18 cellular contexts compared by ENCODE assay signal in the genomic region with DNA sequence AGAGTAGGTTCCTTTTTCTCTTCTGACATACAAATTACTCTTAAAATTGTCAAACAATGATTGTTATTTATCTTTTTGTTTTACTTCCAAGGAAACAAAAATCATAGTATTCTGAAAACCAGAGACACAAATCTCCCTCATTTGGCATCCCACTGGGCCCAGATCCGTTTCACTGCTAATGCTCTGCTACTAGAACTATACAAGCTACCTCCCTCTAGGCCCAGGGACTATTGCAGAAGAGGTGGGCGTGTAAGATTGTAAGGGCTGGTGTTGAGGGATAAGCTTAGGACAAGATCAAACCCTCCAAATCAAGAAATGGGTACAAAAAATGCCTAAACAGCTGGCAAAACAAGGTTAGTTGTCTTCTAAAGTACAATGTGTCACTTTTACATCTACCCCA.
DNase-seq lines count a peak whose midpoint lies in the region; ATAC-seq, FAIRE-seq and TF ChIP-seq lines count a peak whose summit lies in the region.
"Had no signal": no experiment of that assay in that cellular context is flagged by ENCODE, and none has a peak within 500 bp of the region (broad histone marks: within the 10 kb centered on the region; RNA-seq: fewer than 3 reads in every experiment).

No MANE protein-coding gene starts in this region.

- intact Hi-C loops in right lobe of liver (cut with DNase I): no loop called here
- intact Hi-C loops in activated CD4-positive, alpha-beta memory T cell treated with anti-CD3 and anti-CD28 coated beads for 36 hours (cut with micrococcal nuclease): no loop called here

- no peaks in the 10 kb centered on the region for H3K9me3 ChIP-seq in H1 (ENCODE audit: insufficient read depth in 2 of 2, low read depth in 1 of 2, low read length in 1 of 2)
- no peaks in the 10 kb centered on the region for H3K9me3 ChIP-seq in right lobe of liver
- H3K9me3 ChIP-seq: Caco-2, HAP-1 had no signal

- H4K8ac ChIP-seq in H1 (ENCODE audit: extremely low read depth, insufficient read depth, low read length) (no peak overlapping the region), mesendoderm (ENCODE audit: low read depth, low read length) (no peak overlapping the region)

- POLR2A ChIA-PET in H1 (lab: Charles Lee; ENCODE audit: partially characterized antibody): interaction anchor here (1.0 kb wide), 1 partner anchor 128 kb away, joined by 3 read pairs; no protein-coding TSS in a partner anchor
- POLR2A ChIA-PET in activated CD4-positive, alpha-beta memory T cell treated with anti-CD3 and anti-CD28 coated beads for 36 hours (lab: Charles Lee): no interaction called here

- H3K18ac ChIP-seq in H1 (ENCODE audit: extremely low read depth, low read length) (no peak overlapping the region), mesendoderm (ENCODE audit: low read length) (no peak overlapping the region)

- no peak for TF ChIP-seq CTCF in H1 (IDR thresholded peaks at IDR 0.05; ENCODE audit: control extremely low read depth in 1 of 3, insufficient read depth in 1 of 3, low read depth in 1 of 3, low read length in 3 of 3)
- no peak for TF ChIP-seq CTCF in right lobe of liver (IDR thresholded peaks at IDR 0.05)

- no peaks in the 10 kb centered on the region for H4K20me1 ChIP-seq in H1 (replicated peaks in 1 of 2; ENCODE audit: control insufficient read depth in 1 of 2, insufficient read depth in 2 of 2, low read length in 2 of 2)
- H4K20me1 ChIP-seq: BLaER1 had no signal

- no peak overlapping the region for H2BK15ac ChIP-seq in H1 (ENCODE audit: low read length)
- H2BK15ac ChIP-seq in mesendoderm (replicated peaks; ENCODE audit: low read depth): no peak overlapping the region

- H3K27me3 ChIP-seq in H7 (ENCODE audit: control insufficient read depth, insufficient read depth, low read length): no peaks in the 10 kb centered on the region
- no peaks in the 10 kb centered on the region for H3K27me3 ChIP-seq in H1 (replicated peaks in 1 of 4; ENCODE audit: control insufficient read depth in 3 of 4, extremely low read depth in 1 of 4, insufficient read depth in 3 of 4, low read length in 3 of 4)
- H3K27me3 ChIP-seq in mesendoderm (ENCODE audit: insufficient read depth, low read length, poor library complexity): no peaks in the 10 kb centered on the region
- H3K27me3 ChIP-seq in right lobe of liver: no peaks in the 10 kb centered on the region
- H3K27me3 ChIP-seq: BLaER1 had no signal

- H3K4ac ChIP-seq in H1 (replicated peaks; ENCODE audit: insufficient read length, low read depth, low read length) (no peak overlapping the region), mesendoderm (ENCODE audit: low read depth, low read length) (no peak overlapping the region)

- H3K79me1 ChIP-seq in H1 (ENCODE audit: low read depth, low read length): no peaks in the 10 kb centered on the region
- no peaks in the 10 kb centered on the region for H3K79me1 ChIP-seq in mesendoderm (ENCODE audit: low read length)

- H2AK5ac ChIP-seq in H1 (ENCODE audit: low read depth, low read length): no peak overlapping the region
- no peak overlapping the region for H2AK5ac ChIP-seq in mesendoderm (ENCODE audit: low read length)

- no peak overlapping the region for H3K14ac ChIP-seq in H1 (ENCODE audit: insufficient read length)

- H3K56ac ChIP-seq in H1 (replicated peaks; ENCODE audit: insufficient read length, low read depth, low read length) (no peak overlapping the region), mesendoderm (ENCODE audit: low read length) (no peak overlapping the region)

- WGBS in H1 (ENCODE audit: extremely low coverage in 1 of 2, insufficient coverage in 1 of 2, insufficient read length in 1 of 2, insufficient replicate concordance in 2 of 2, low coverage in 1 of 2, low lambda C conversion rate in 2 of 2, missing lambda C conversion rate in 1 of 2), 2 experiments: 36% methylated on average over 2 of the region's 2 CpGs; no CpG with 5 or more reads in 1 of the 2 experiments
- no CpG with 5 or more reads among the region's 2 CpGs for WGBS in mesendoderm (ENCODE audit: extremely low coverage, insufficient coverage, low lambda C conversion rate)
- WGBS in right lobe of liver (ENCODE audit: insufficient coverage, low coverage, low lambda C conversion rate, missing lambda C conversion rate): 56% methylated on average over 2 of the region's 2 CpGs

- no peaks in the 10 kb centered on the region for H3K36me3 ChIP-seq in H7 (replicated peaks; ENCODE audit: control insufficient read depth, insufficient read depth, low read length)
- no peaks in the 10 kb centered on the region for H3K36me3 ChIP-seq in H1 (ENCODE audit: control insufficient read depth in 2 of 4, insufficient read depth in 4 of 4, low read length in 3 of 4)
- H3K36me3 ChIP-seq in mesendoderm (ENCODE audit: control insufficient read depth, insufficient read depth, low read length): no peaks in the 10 kb centered on the region
- H3K36me3 ChIP-seq in right lobe of liver: no peaks in the 10 kb centered on the region
- H3K36me3 ChIP-seq: BLaER1, HAP-1 had no signal

- H3K23ac ChIP-seq in H1 (ENCODE audit: insufficient read length) (no peak overlapping the region), mesendoderm (ENCODE audit: low read length) (no peak overlapping the region)

- no peak overlapping the region for H2AFZ ChIP-seq in H1 (ENCODE audit: low read length)

- H3K4me2 ChIP-seq in H1 (ENCODE audit: insufficient read depth in 1 of 2, low read depth in 2 of 2, low read length in 2 of 2): no peak overlapping the region
- no peak overlapping the region for H3K4me2 ChIP-seq in mesendoderm (ENCODE audit: low read length)
- H3K4me2 ChIP-seq: BLaER1 had no signal

- no peak for TF ChIP-seq POLR2A in H1 (IDR thresholded peaks at IDR 0.05; ENCODE audit: control extremely low read depth in 1 of 2, low read depth in 2 of 2, low read length in 2 of 2)
- no peak for TF ChIP-seq POLR2A in right lobe of liver (IDR thresholded peaks at IDR 0.05)

- H3K9me3 Mint-ChIP-seq in activated CD4-positive, alpha-beta memory T cell treated with anti-CD3 and anti-CD28 coated beads for 36 hours: peaks cover 7% of the 10 kb centered on the region

- peak; percentile 2 for DNase-seq in H7
- DNase-seq in H1 (ENCODE audit: low read depth in 1 of 2, low spot score in 2 of 2): no peak
- DNase-seq in mesendoderm: peak; percentile 82
- DNase-seq in OCI-M2 (lab: John Stamatoyannopoulos, UW; ENCODE audit: unreplicated experiment): no peak
- DNase-seq in right lobe of liver: no peak
- DNase-seq in activated CD4-positive, alpha-beta memory T cell treated with anti-CD3 and anti-CD28 coated beads for 36 hours: no peak
- DNase-seq: Caco-2; CD4-positive, CD25-positive, alpha-beta regulatory T cell; CD8-positive, alpha-beta T cell; DMS153; DND-41; HFFc6 had no signal

- no peak overlapping the region for H4K5ac ChIP-seq in H1 (ENCODE audit: insufficient read length, low read depth, low read length)
- H4K5ac ChIP-seq in mesendoderm (ENCODE audit: low read length): no peak overlapping the region

- H3K4me3 ChIP-seq in H7 (ENCODE audit: insufficient read depth, low read depth, low read length): no peak overlapping the region
- no peak overlapping the region for H3K4me3 ChIP-seq in H1 (ENCODE audit: extremely low read depth in 1 of 4, insufficient read depth in 2 of 4, low read depth in 3 of 4, low read length in 4 of 4)
- no peak overlapping the region for H3K4me3 ChIP-seq in mesendoderm (ENCODE audit: low read length)
- H3K4me3 ChIP-seq in right lobe of liver: no peak overlapping the region
- H3K4me3 ChIP-seq: BLaER1, HAP-1 had no signal

- FAIRE-seq in H1 (lab: Jason Lieb, UNC): peak; percentile 79
- FAIRE-seq: G401.6, GM12892 had no signal

- no peaks in the 10 kb centered on the region for H3K27me3 Mint-ChIP-seq in activated CD4-positive, alpha-beta memory T cell treated with anti-CD3 and anti-CD28 coated beads for 36 hours
- H3K27me3 Mint-ChIP-seq: B cell; CD4-positive, CD25-positive, alpha-beta regulatory T cell had no signal

- H3K4me1 ChIP-seq in H1 (replicated peaks in 1 of 4; ENCODE audit: control insufficient read depth in 3 of 4, insufficient read depth in 4 of 4, low read length in 3 of 4) (peaks cover 0 to 5% (median 3%) of the 10 kb centered on the region in 4 experiments; a peak in 4 of 7 replicates), mesendoderm (ENCODE audit: control insufficient read depth, low read depth, low read length) (peaks cover 4% of the 10 kb centered on the region), right lobe of liver (no peaks in the 10 kb centered on the region)
- H3K4me1 ChIP-seq: BLaER1, HAP-1 had no signal

- no peak for TF ChIP-seq RAD21 in H1 (IDR thresholded peaks at IDR 0.05 in 1 of 2, conservative IDR thresholded peaks at IDR 0.05 in 1 of 2; ENCODE audit: low read depth in 2 of 2, low read length in 2 of 2)

- H3K9ac ChIP-seq in H1 (replicated peaks in 1 of 4; ENCODE audit: extremely low read depth in 1 of 4, low read depth in 3 of 4, low read length in 3 of 4) (no peak overlapping the region), mesendoderm (ENCODE audit: low read length) (no peak overlapping the region)
- H3K9ac ChIP-seq: BLaER1 had no signal

- no peaks in the 10 kb centered on the region for H3K79me2 ChIP-seq in H1 (ENCODE audit: control insufficient read depth in 1 of 2, insufficient read depth in 2 of 2, low read length in 2 of 2)
- no peaks in the 10 kb centered on the region for H3K79me2 ChIP-seq in mesendoderm (ENCODE audit: control insufficient read depth, insufficient read depth, low read length)

- H3K4me3 Mint-ChIP-seq in activated CD4-positive, alpha-beta memory T cell treated with anti-CD3 and anti-CD28 coated beads for 36 hours: no peak overlapping the region
- H3K4me3 Mint-ChIP-seq: B cell; CD4-positive, CD25-positive, alpha-beta regulatory T cell; CD8-positive, alpha-beta T cell; HFFc6 had no signal

- no peaks in the 10 kb centered on the region for H3K36me3 Mint-ChIP-seq in activated CD4-positive, alpha-beta memory T cell treated with anti-CD3 and anti-CD28 coated beads for 36 hours
- H3K36me3 Mint-ChIP-seq: CD4-positive, CD25-positive, alpha-beta regulatory T cell; CD8-positive, alpha-beta T cell had no signal

- no peak overlapping the region for H4K91ac ChIP-seq in H1 (replicated peaks; ENCODE audit: insufficient read length, low read length)

- no peak overlapping the region for H2BK20ac ChIP-seq in H1 (ENCODE audit: low read length)

- H3K27ac ChIP-seq in H1 (ENCODE audit: low read depth, low read length) (no peak overlapping the region), mesendoderm (ENCODE audit: low read depth, low read length) (no peak overlapping the region), right lobe of liver (no peak overlapping the region)
- H3K27ac ChIP-seq: BLaER1, C4-2B had no signal

- no peaks in the 10 kb centered on the region; the same call in 1 of the 2 replicates for H3K23me2 ChIP-seq in H1 (ENCODE audit: low read depth, low read length)

- no peak overlapping the region for H2BK120ac ChIP-seq in H1 (replicated peaks; ENCODE audit: low read depth, low read length)
- H2BK120ac ChIP-seq in mesendoderm (ENCODE audit: low read depth, low read length): no peak overlapping the region

- H2BK5ac ChIP-seq in H1 (ENCODE audit: low read depth, low read length) (no peak overlapping the region), mesendoderm (ENCODE audit: low read length) (no peak overlapping the region)

- CTCF ChIA-PET in H1 (lab: Charles Lee; ENCODE audit: partially characterized antibody): interaction anchor here (1.6 kb wide), 1 partner anchor 141 kb away, joined by 4 read pairs; no protein-coding TSS in a partner anchor
- CTCF ChIA-PET in activated CD4-positive, alpha-beta memory T cell treated with anti-CD3 and anti-CD28 coated beads for 36 hours (lab: Charles Lee): no interaction called here

- H3K27ac Mint-ChIP-seq in activated CD4-positive, alpha-beta memory T cell treated with anti-CD3 and anti-CD28 coated beads for 36 hours: no peak overlapping the region
- H3K27ac Mint-ChIP-seq: B cell; CD4-positive, CD25-positive, alpha-beta regulatory T cell; CD8-positive, alpha-beta T cell; HFFc6 had no signal

- ATAC-seq in right lobe of liver: no peak
- ATAC-seq: CD8-positive, alpha-beta T cell had no signal

- peaks cover 3% of the 10 kb centered on the region for H3K4me1 Mint-ChIP-seq in activated CD4-positive, alpha-beta memory T cell treated with anti-CD3 and anti-CD28 coated beads for 36 hours (ENCODE audit: low read depth)
- H3K4me1 Mint-ChIP-seq: B cell had no signal

- TF ChIP-seq EP300 in H1 (IDR thresholded peaks at IDR 0.05; ENCODE audit: borderline replicate concordance in 1 of 2, low read depth in 2 of 2, low read length in 2 of 2): no peak

- H2BK12ac ChIP-seq in H1 (ENCODE audit: low read depth, low read length): no peak overlapping the region

Comparison
In these comparisons a context has a peak if more than half of its experiments do, and no peak if none do; other contexts are left out.
1. DNase-seq: peak in H7 (single experiment) and mesendoderm (single experiment); none in H1 (0 of 2), OCI-M2 (single experiment), right lobe of liver (0 of 3) and activated CD4-positive, alpha-beta memory T cell treated with anti-CD3 and anti-CD28 coated beads for 36 hours (single experiment).